8 cellular contexts compared by ENCODE assay signal in genomic region chr14:36519431-36520321, GRCh38. TPM values are rescaled to one million over a fixed set of nuclear protein-coding genes. Genes with fewer than 3 reads are reported as not detected.
DNase-seq lines count a peak whose midpoint lies in the region; ATAC-seq and TF ChIP-seq lines count a peak whose summit lies in the region.

NKX2-1 (minus strand) TSS chr14:36520232; CDS start chr14:36520129, 103 bp downstream.

- H3K36me3 Mint-ChIP-seq in activated naive CD8-positive, alpha-beta T cell treated with anti-CD3 and anti-CD28 coated beads for 36 hours = peaks cover 2% of the 10 kb centered on the region
- peaks cover 0 to 2% (median 0%) of the 10 kb centered on the region in 3 donors for H3K36me3 Mint-ChIP-seq in naive thymus-derived CD8-positive, alpha-beta T cell

- ATAC-seq in naive thymus-derived CD8-positive, alpha-beta T cell = no peak
- no peak for ATAC-seq in HG02981 (IDR thresholded peaks at IDR 0.05; ENCODE audit: unreplicated experiment)
- ATAC-seq in GM18511 (IDR thresholded peaks at IDR 0.05; ENCODE audit: unreplicated experiment) = no peak
- no peak for ATAC-seq in GM19395 (IDR thresholded peaks at IDR 0.05; ENCODE audit: unreplicated experiment)

- H3K4me1 Mint-ChIP-seq in activated naive CD8-positive, alpha-beta T cell treated with anti-CD3 and anti-CD28 coated beads for 36 hours = peaks cover 20% of the 10 kb centered on the region
- peaks cover 7 to 32% (median 20%) of the 10 kb centered on the region in 4 donors for H3K4me1 Mint-ChIP-seq in naive thymus-derived CD8-positive, alpha-beta T cell

- peaks cover 92% of the 10 kb centered on the region for H3K27me3 Mint-ChIP-seq in activated naive CD8-positive, alpha-beta T cell treated with anti-CD3 and anti-CD28 coated beads for 36 hours
- H3K27me3 Mint-ChIP-seq in naive thymus-derived CD8-positive, alpha-beta T cell = peaks cover 33 to 71% (median 52%) of the 10 kb centered on the region in 5 donors

- H3K27ac Mint-ChIP-seq in activated naive CD8-positive, alpha-beta T cell treated with anti-CD3 and anti-CD28 coated beads for 36 hours = no peak within 1 kb of the TSS
- H3K27ac Mint-ChIP-seq in naive thymus-derived CD8-positive, alpha-beta T cell = peak within 1 kb of the TSS in 2 of 10 donors; percentile 15 to 75

- peak within 1 kb of the TSS; percentile 59 for H3K4me3 Mint-ChIP-seq in activated naive CD8-positive, alpha-beta T cell treated with anti-CD3 and anti-CD28 coated beads for 36 hours
- peak within 1 kb of the TSS; percentile 48 to 81 (median 70) for H3K4me3 Mint-ChIP-seq in naive thymus-derived CD8-positive, alpha-beta T cell

- no peak for TF ChIP-seq POLR2A in erythroblast (IDR thresholded peaks at IDR 0.05; ENCODE audit: low read length)

- H3K9me3 Mint-ChIP-seq in activated naive CD8-positive, alpha-beta T cell treated with anti-CD3 and anti-CD28 coated beads for 36 hours = peaks cover 3% of the 10 kb centered on the region
- H3K9me3 Mint-ChIP-seq in naive thymus-derived CD8-positive, alpha-beta T cell = peaks cover 0 to 10% (median 0%) of the 10 kb centered on the region in 9 donors

- DNase-seq in D341Med (ENCODE audit: low spot score) (peak; percentile 55), LNCaP clone FGC (ENCODE audit: low read depth) (no peak), erythroblast (lab: John Stamatoyannopoulos, UW) (no peak)
- DNase-seq in activated naive CD8-positive, alpha-beta T cell treated with anti-CD3 and anti-CD28 coated beads for 36 hours = no peak
- DNase-seq in naive thymus-derived CD8-positive, alpha-beta T cell = no peak

- POLR2A ChIA-PET in naive thymus-derived CD8-positive, alpha-beta T cell (lab: Charles Lee) = no interaction called here

- peak within 1 kb of the TSS; percentile 43 for H3K4me3 ChIP-seq in LNCaP clone FGC (ENCODE audit: low read depth, low read length)

- TF ChIP-seq CTCF in LNCaP clone FGC (IDR thresholded peaks at IDR 0.05; ENCODE audit: control insufficient read depth, extremely low read depth, insufficient read depth) = no peak

RNA-seq across cellular contexts. Expression of gene NKX2-1, which starts in this region (rescaled TPM):
- not detected for total RNA-seq in activated naive CD8-positive, alpha-beta T cell treated with anti-CD3 and anti-CD28 coated beads for 36 hours
- not detected for total RNA-seq in naive thymus-derived CD8-positive, alpha-beta T cell
- polyA plus RNA-seq in naive thymus-derived CD8-positive, alpha-beta T cell = not detected
